18 cellular contexts compared by ENCODE assay signal in the genomic region with DNA sequence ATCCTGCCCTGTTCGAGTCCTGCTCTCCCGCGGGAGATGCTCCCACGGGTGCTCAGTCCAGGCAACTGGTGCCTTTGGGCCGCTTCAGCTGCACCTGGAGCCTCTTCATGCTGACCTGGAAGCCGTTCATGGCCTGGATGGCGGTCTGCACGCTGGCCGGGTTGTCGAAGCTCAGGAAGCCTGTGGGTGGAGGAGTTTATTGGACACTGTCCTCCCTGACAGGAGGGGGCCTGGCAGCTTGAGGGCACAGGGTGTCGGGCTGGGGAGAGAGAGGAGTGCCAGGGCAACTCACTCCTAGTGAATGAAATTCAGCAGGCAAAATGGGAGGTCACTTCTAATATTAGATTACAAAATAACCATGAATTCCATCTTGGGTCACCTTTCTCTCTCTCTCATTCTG. TPM values are rescaled to one million over a fixed set of nuclear protein-coding genes. Genes with fewer than 3 reads are reported as not detected.
DNase-seq lines count a peak whose midpoint lies in the region; ATAC-seq and TF ChIP-seq lines count a peak whose summit lies in the region.
"Had no signal": no experiment of that assay in that cellular context is flagged by ENCODE, and none has a peak within 500 bp of the region (broad histone marks: within the 10 kb centered on the region; RNA-seq: fewer than 3 reads in every experiment).

No MANE protein-coding gene starts in this region.

- H4K20me1 ChIP-seq in mammary epithelial cell (ENCODE audit: insufficient read depth, low read length) = no peaks in the 10 kb centered on the region
- no peaks in the 10 kb centered on the region for H4K20me1 ChIP-seq in PC-3 (ENCODE audit: low read length)

- in situ Hi-C loops in mammary epithelial cell (cut with MboI; ENCODE audit: low sequenced_read_pairs in 2 of 2) = no loop called here

- H3K36me3 Mint-ChIP-seq in MCF 10A (ENCODE audit: insufficient read depth, unreplicated experiment) = no peaks in the 10 kb centered on the region
- H3K36me3 Mint-ChIP-seq: CD4-positive, alpha-beta memory T cell had no signal

- no peaks in the 10 kb centered on the region for H3K9me3 Mint-ChIP-seq in MCF 10A (ENCODE audit: unreplicated experiment)
- H3K9me3 Mint-ChIP-seq: CD4-positive, alpha-beta memory T cell; HFFc6 had no signal

- H3K36me3 ChIP-seq in mammary epithelial cell (ENCODE audit: insufficient read depth, low read length) = no peaks in the 10 kb centered on the region
- H3K36me3 ChIP-seq in PC-3 (ENCODE audit: low read depth, low read length) = no peaks in the 10 kb centered on the region
- H3K36me3 ChIP-seq in lung (ENCODE audit: control insufficient read depth in 2 of 2, insufficient read depth in 2 of 2, low read length in 2 of 2) = no peaks in the 10 kb centered on the region
- no peaks in the 10 kb centered on the region for H3K36me3 ChIP-seq in suprapubic skin
- H3K36me3 ChIP-seq: HAP-1 had no signal

- no peaks in the 10 kb centered on the region for H3K4me1 Mint-ChIP-seq in MCF 10A (ENCODE audit: insufficient read depth, unreplicated experiment)
- H3K4me1 Mint-ChIP-seq: CD4-positive, alpha-beta memory T cell had no signal

- H3K27ac Mint-ChIP-seq in MCF 10A (ENCODE audit: low read depth, unreplicated experiment) = no peak overlapping the region
- H3K27ac Mint-ChIP-seq: CD4-positive, alpha-beta memory T cell; HFFc6 had no signal

- H3K9me3 ChIP-seq in mammary epithelial cell (replicated peaks; ENCODE audit: insufficient read depth, low read length) (no peaks in the 10 kb centered on the region), PC-3 (ENCODE audit: low read length) (no peaks in the 10 kb centered on the region), lung (ENCODE audit: control insufficient read depth in 2 of 2, insufficient read depth in 1 of 2, low read length in 1 of 2) (no peaks in the 10 kb centered on the region), suprapubic skin (no peaks in the 10 kb centered on the region)
- H3K9me3 ChIP-seq: HAP-1 had no signal

- H3K9me2 ChIP-seq in PC-3 (replicated peaks; ENCODE audit: low read length) = no peaks in the 10 kb centered on the region

- H3K4me2 ChIP-seq in mammary epithelial cell (ENCODE audit: insufficient read depth, low read depth, low read length) (no peak overlapping the region), PC-3 (ENCODE audit: low read length) (no peak overlapping the region)

- DNase-seq in mammary epithelial cell = no peak
- DNase-seq in MCF 10A (ENCODE audit: unreplicated experiment) = no peak
- no peak for DNase-seq in left ventricle myocardium superior
- no peak for DNase-seq in cardiac septum (ENCODE audit: low spot score)
- DNase-seq in PC-3 = no peak
- DNase-seq in lung (ENCODE audit: low spot score) = peak; percentile 22
- DNase-seq in suprapubic skin (ENCODE audit: low spot score in 2 of 2) = no peak
- DNase-seq: C1 segment of cervical spinal cord; Calu3; CD4-positive, alpha-beta memory T cell; COR-L47; DMS53; DMS79 treated with DMSO at 0.1 percent for 48 hours; GF-D8; GOT3; HFFc6 had no signal

- TF ChIP-seq EP300 in suprapubic skin (IDR thresholded peaks at IDR 0.05) = no peak

- intact Hi-C loops in mammary epithelial cell (cut with micrococcal nuclease) = no loop called here
- intact Hi-C loops in MCF 10A (cut with micrococcal nuclease) = no loop called here
- intact Hi-C loops in left ventricle myocardium superior (cut with micrococcal nuclease) = no loop called here
- intact Hi-C loops in cardiac septum (cut with DNase I) = no loop called here
- intact Hi-C loops in PC-3 (cut with micrococcal nuclease) = no loop called here

- no peaks in the 10 kb centered on the region for H3K27me3 Mint-ChIP-seq in MCF 10A (ENCODE audit: insufficient read depth, unreplicated experiment)

- ATAC-seq in left ventricle myocardium superior (peak; percentile 27), PC-3 (no peak), lung (ENCODE audit: insufficient read depth, low FRiP score) (no peak), HG03025 (IDR thresholded peaks at IDR 0.05; ENCODE audit: low FRiP score, unreplicated experiment) (no peak)

- peak overlapping the region; percentile 72 for H2AFZ ChIP-seq in mammary epithelial cell (ENCODE audit: low read depth, low read length)
- H2AFZ ChIP-seq in PC-3 (ENCODE audit: low read length) = peak overlapping the region; percentile 10; the same call in 1 of the 2 replicates

- H3K9ac ChIP-seq in mammary epithelial cell (ENCODE audit: insufficient read depth, low read length) (no peak overlapping the region), PC-3 (ENCODE audit: low read length) (no peak overlapping the region)

- no TSS peak for BruUV-seq in mammary epithelial cell (replicated peaks; lab: Mats Ljungman, UMichigan)
- no TSS peak for BruUV-seq in MCF 10A (replicated peaks; lab: Mats Ljungman, UMichigan)
- BruUV-seq in PC-3 (replicated peaks; lab: Mats Ljungman, UMichigan) = no TSS peak

- no peaks in the 10 kb centered on the region for H3F3A ChIP-seq in PC-3 (ENCODE audit: low read length, unreplicated experiment)

- H3K27ac ChIP-seq in mammary epithelial cell (ENCODE audit: insufficient read depth, low read depth, low read length) (no peak overlapping the region), PC-3 (ENCODE audit: low read length) (no peak overlapping the region), lung (ENCODE audit: low read depth in 1 of 2, low read length in 1 of 2) (no peak overlapping the region), suprapubic skin (no peak overlapping the region)

- H3K4me3 Mint-ChIP-seq in MCF 10A (ENCODE audit: unreplicated experiment) = no peak overlapping the region
- H3K4me3 Mint-ChIP-seq: CD4-positive, alpha-beta memory T cell; HFFc6 had no signal

- POLR2A ChIA-PET in MCF 10A (lab: Yijun Ruan, JAX) = no interaction called here
- POLR2A ChIA-PET in PC-3 (lab: Charles Lee; ENCODE audit: unreplicated experiment) = no interaction called here

- H3K79me2 ChIP-seq in mammary epithelial cell (ENCODE audit: insufficient read depth, low read length) (no peaks in the 10 kb centered on the region), PC-3 (ENCODE audit: low read length) (no peaks in the 10 kb centered on the region)

- CTCF ChIA-PET in mammary epithelial cell (lab: Charles Lee; ENCODE audit: low non-redundant PET) (no interaction called here), MCF 10A (lab: Yijun Ruan, JAX) (interaction anchor here (1.1 kb wide), 1 partner anchor 23 kb away, joined by 4 read pairs; no protein-coding TSS in a partner anchor), PC-3 (lab: Charles Lee) (no interaction called here)

- H3K4me1 ChIP-seq in mammary epithelial cell (ENCODE audit: insufficient read depth, low read length) (no peaks in the 10 kb centered on the region), PC-3 (ENCODE audit: insufficient read depth, low read length) (no peaks in the 10 kb centered on the region), lung (ENCODE audit: control insufficient read depth in 2 of 2, insufficient read depth in 2 of 2, low read length in 2 of 2) (no peaks in the 10 kb centered on the region), suprapubic skin (no peaks in the 10 kb centered on the region)
- H3K4me1 ChIP-seq: HAP-1 had no signal

- H3K27me3 ChIP-seq in mammary epithelial cell (ENCODE audit: insufficient read depth, low read length) (no peaks in the 10 kb centered on the region), PC-3 (ENCODE audit: low read length) (no peaks in the 10 kb centered on the region), lung (ENCODE audit: control insufficient read depth, insufficient read depth) (no peaks in the 10 kb centered on the region), suprapubic skin (no peaks in the 10 kb centered on the region)

- TF ChIP-seq CTCF in mammary epithelial cell (conservative IDR thresholded peaks at IDR 0.05 in 1 of 2, IDR thresholded peaks at IDR 0.05 in 1 of 2; ENCODE audit: extremely low read depth in 1 of 2, insufficient read depth in 1 of 2, low read depth in 1 of 2, low read length in 2 of 2) (no peak), MCF 10A (IDR thresholded peaks at IDR 0.05; ENCODE audit: unreplicated experiment) (no peak), PC-3 (conservative IDR thresholded peaks at IDR 0.05; ENCODE audit: low read depth, low read length) (no peak), lung (IDR thresholded peaks at IDR 0.05; ENCODE audit: control extremely low read depth, extremely low read depth) (no peak), suprapubic skin (IDR thresholded peaks at IDR 0.05) (no peak)

- H3K4me3 ChIP-seq in mammary epithelial cell (replicated peaks in 1 of 3; ENCODE audit: insufficient read depth in 1 of 3, low read depth in 2 of 3, low read length in 3 of 3) (no peak overlapping the region), PC-3 (ENCODE audit: low read length) (no peak overlapping the region), lung (no peak overlapping the region), suprapubic skin (no peak overlapping the region)
- H3K4me3 ChIP-seq: HAP-1 had no signal

- TF ChIP-seq POLR2A in suprapubic skin (IDR thresholded peaks at IDR 0.05) = no peak

- dilution Hi-C loops in mammary epithelial cell (cut with HindIII; ENCODE audit: low sequenced_read_pairs) = no loop called here

- WGBS in mammary epithelial cell (ENCODE audit: low coverage, missing lambda C conversion rate) = 32% methylated on average over 10 of the region's 11 CpGs
- WGBS in lung, 2 donors = 77 to 85% methylated on average over 11 of the region's 11 CpGs
- 87% methylated on average over 11 of the region's 11 CpGs for WGBS in suprapubic skin

RNA-seq across cellular contexts. Expression of gene NFYB, which starts 9.3 kb away (rescaled TPM):
- 10 to 100 TPM; 15.0 to 16.3 TPM for total RNA-seq in mammary epithelial cell
- 9.1 TPM for polyA plus RNA-seq in mammary epithelial cell
- not detected for polyA minus RNA-seq in mammary epithelial cell
- total RNA-seq in MCF 10A (2022) = 24.8 and 27.0 TPM in 2 replicates
- total RNA-seq in left ventricle myocardium superior = 41.5 TPM
- total RNA-seq in cardiac septum = 31.1 TPM
- total RNA-seq in PC-3 (2014; rRNA removed) = 20.6 and 21.7 TPM in 2 replicates
- total RNA-seq in lung = 10 to 100 TPM; 24.0 to 25.0 TPM
- 10 to 100 TPM; 15.5 to 33.0 TPM for polyA plus RNA-seq in lung
- total RNA-seq in suprapubic skin = 10 to 100 TPM; 13.7 to 27.4 (median 20.8) TPM
